Comparison of ENCODE assay signal across 8 cellular contexts in genomic region chr6:139135578-139136545, GRCh38. TPM values are rescaled to one million over a fixed set of nuclear protein-coding genes. Genes with fewer than 3 reads are reported as not detected.
DNase-seq lines count a peak whose midpoint lies in the region; ATAC-seq and TF ChIP-seq lines count a peak whose summit lies in the region.

No MANE protein-coding gene starts in this region.

- peaks cover 68% of the 10 kb centered on the region for H3K4me1 Mint-ChIP-seq in CD14-positive monocyte

- H3K36me3 Mint-ChIP-seq in CD14-positive monocyte = peaks cover 16 to 20% of the 10 kb centered on the region in 2 donors

- H3K27ac ChIP-seq in HL-60 (replicated peaks) = peak overlapping the region; percentile 86
- peak overlapping the region; percentile 98 to 99 for H3K27ac ChIP-seq in breast epithelium
- peak overlapping the region; percentile 87 for H3K27ac ChIP-seq in skeletal muscle tissue (ENCODE audit: low read depth, low read length)

- H3K9me3 Mint-ChIP-seq in CD14-positive monocyte = peaks cover 2 to 12% (median 5%) of the 10 kb centered on the region in 7 donors

- peak overlapping the region; percentile 97 to 99 (median 98) for H3K27ac Mint-ChIP-seq in CD14-positive monocyte

- no peaks in the 10 kb centered on the region for H3K4me1 ChIP-seq in breast epithelium
- peaks cover 8 to 31% (median 29%) of the 10 kb centered on the region in 3 donors for H3K4me1 ChIP-seq in skeletal muscle tissue (ENCODE audit: control insufficient read depth in 3 of 3, insufficient read depth in 3 of 3, low read length in 3 of 3)

- H3K27me3 ChIP-seq in HL-60 (ENCODE audit: insufficient read depth, poor library complexity, severe bottlenecking) = no peaks in the 10 kb centered on the region
- no peaks in the 10 kb centered on the region for H3K27me3 ChIP-seq in breast epithelium
- no peaks in the 10 kb centered on the region for H3K27me3 ChIP-seq in skeletal muscle tissue (ENCODE audit: control insufficient read depth in 3 of 3, insufficient read depth in 3 of 3, low read length in 3 of 3)

- intact Hi-C loops in CD14-positive monocyte (cut with micrococcal nuclease) = loop anchor here (5.0 to 10.0 kb wide), 7 partner anchors 36 to 629 kb away; partner anchors contain the start of genes ABRACL (in 2 of the 2), CITED2 (in 2 of the 2) and CCDC28A (in 1 of the 2)
- intact Hi-C loops in breast epithelium (cut with DNase I; ENCODE audit: low total_unique reads) = loop anchor here (5.0 kb wide), 1 partner anchor 1436 kb away; no protein-coding TSS in a partner anchor

- H3K4me3 ChIP-seq in HL-60 (replicated peaks; ENCODE audit: insufficient read depth, low read length) (peak overlapping the region; percentile 83), breast epithelium (peak overlapping the region; percentile 88 to 97 (median 89)), skeletal muscle tissue (ENCODE audit: low read length in 3 of 3) (peak overlapping the region; percentile 78 to 91 (median 84))

- H3K36me3 ChIP-seq in breast epithelium = no peaks in the 10 kb centered on the region
- H3K36me3 ChIP-seq in skeletal muscle tissue (ENCODE audit: control insufficient read depth in 3 of 3, insufficient read depth in 3 of 3, low read length in 3 of 3) = peaks cover 0 to 3% (median 3%) of the 10 kb centered on the region in 3 donors

- TF ChIP-seq CTCF in CD14-positive monocyte (IDR thresholded peaks at IDR 0.05) (peak; percentile 15), HL-60 (IDR thresholded peaks at IDR 0.05; ENCODE audit: insufficient read depth, low read length) (no peak), breast epithelium (IDR thresholded peaks at IDR 0.05) (no peak)

- peak; percentile 37 for ATAC-seq in GM19455 (IDR thresholded peaks at IDR 0.05; ENCODE audit: unreplicated experiment)

- TF ChIP-seq POLR2A in breast epithelium (IDR thresholded peaks at IDR 0.05) = no peak

- H3K9ac ChIP-seq in skeletal muscle tissue (ENCODE audit: low read depth in 1 of 3, low read length in 3 of 3) = peak overlapping the region; percentile 76 to 95 (median 89)

- H3K9me3 ChIP-seq in breast epithelium (no peaks in the 10 kb centered on the region), skeletal muscle tissue (ENCODE audit: control insufficient read depth in 3 of 3, low read length in 3 of 3) (no peaks in the 10 kb centered on the region)

- H3K4me3 Mint-ChIP-seq in CD14-positive monocyte = peak overlapping the region; percentile 93 to 96

- DNase-seq in CD14-positive monocyte (ENCODE audit: low spot score) = peak; percentile 81
- peak; percentile 36 to 74 for DNase-seq in HL-60 (ENCODE audit: low read depth in 1 of 2, low spot score in 1 of 2)
- DNase-seq in T-helper 9 cell = peak; percentile 55
- DNase-seq in breast epithelium (ENCODE audit: low spot score in 2 of 2) = peak in 1 of 2 donors; percentile 58
- DNase-seq in iPS-NIHi11 (ENCODE audit: low spot score) = peak; percentile 43
- DNase-seq in cerebellar cortex (ENCODE audit: low spot score) = no peak

- H3K27me3 Mint-ChIP-seq in CD14-positive monocyte (ENCODE audit: low read depth in 3 of 3) = peaks cover 0 to 4% (median 0%) of the 10 kb centered on the region in 3 donors

RNA-seq across cellular contexts. Expression of gene HECA, which starts 1.0 kb away (rescaled TPM):
- 1 to 10 TPM; 2.1 to 3.3 TPM for polyA plus RNA-seq in CD14-positive monocyte
- total RNA-seq in breast epithelium = 10 to 100 TPM; 35.1 to 54.3 (median 49.3) TPM
- total RNA-seq in skeletal muscle tissue = 17.7 TPM
